Comparison of ENCODE assay signal across 7 cellular contexts in the genomic region with DNA sequence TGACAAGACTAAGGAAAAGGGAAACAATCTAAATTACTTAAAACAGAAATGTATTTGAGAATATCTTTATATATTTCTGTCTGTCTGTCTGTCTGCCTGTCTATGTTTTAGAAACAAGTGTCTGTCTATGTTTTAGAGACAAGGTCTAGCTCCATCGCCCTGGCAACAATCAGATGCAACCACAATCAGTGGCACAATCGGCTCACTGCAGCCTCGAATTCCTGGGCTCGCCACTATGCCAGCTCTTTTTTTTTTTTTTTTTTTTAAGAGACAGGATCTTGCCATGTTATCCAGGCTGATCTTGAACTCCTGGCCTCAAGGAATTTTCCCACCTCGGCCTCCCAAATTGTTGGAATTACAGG. TPM values are rescaled to one million over a fixed set of nuclear protein-coding genes. Genes with fewer than 3 reads are reported as not detected.
DNase-seq lines count a peak whose midpoint lies in the region; ATAC-seq, FAIRE-seq and TF ChIP-seq lines count a peak whose summit lies in the region.
"Not testable (repeated sequence)": the region's sequence is repeated elsewhere in the genome, so short reads cannot be mapped to it uniquely, and the experiment has no call there.

No MANE protein-coding gene starts in this region.

- H3K36me3 ChIP-seq in CD8-positive, alpha-beta T cell (ENCODE audit: insufficient read depth, low read length), result not testable (repeated sequence)

- H3K36me3 Mint-ChIP-seq in CD8-positive, alpha-beta T cell; activated CD4-positive, alpha-beta T cell treated with anti-CD3 and anti-CD28 coated beads for 36 hours (ENCODE audit: low read depth); activated T-helper 1 cell treated with anti-CD3 and anti-CD28 coated beads, Interleukin-12 subunit alpha, Interleukin-12 subunit beta, Interleukin-2, Interleukin-4 antibody, amounts not matched to agents 30 ng/mL and 10 ng/mL and 1 ng/mL, durations not matched to agents 14 hours and 24 hours and 36 hours (ENCODE audit: low read depth); naive thymus-derived CD8-positive, alpha-beta T cell: not testable (repeated sequence)

- not testable (repeated sequence) for FAIRE-seq in RCC 7860 (lab: Jason Lieb, UNC)

- not testable (repeated sequence) for H3K27me3 ChIP-seq in CD8-positive, alpha-beta T cell (ENCODE audit: insufficient read depth, low read length)

- ATAC-seq in CD8-positive, alpha-beta T cell, result peak; percentile 50
- not testable (repeated sequence) for ATAC-seq in activated CD4-positive, alpha-beta T cell treated with anti-CD3 and anti-CD28 coated beads for 36 hours
- peak; percentile 56 to 64 for ATAC-seq in naive thymus-derived CD8-positive, alpha-beta T cell

- CTCF ChIA-PET in CD8-positive, alpha-beta T cell (lab: Charles Lee); activated CD4-positive, alpha-beta T cell treated with anti-CD3 and anti-CD28 coated beads for 36 hours (lab: Charles Lee): not testable (repeated sequence)

- not testable (repeated sequence) for H3K4me3 ChIP-seq in CD8-positive, alpha-beta T cell (ENCODE audit: low read depth, low read length)

- peak overlapping the region; percentile 82 for H3K4me3 Mint-ChIP-seq in CD8-positive, alpha-beta T cell
- peak overlapping the region; percentile 71 for H3K4me3 Mint-ChIP-seq in activated CD4-positive, alpha-beta T cell treated with anti-CD3 and anti-CD28 coated beads for 36 hours
- H3K4me3 Mint-ChIP-seq in activated T-helper 1 cell treated with anti-CD3 and anti-CD28 coated beads, Interleukin-12 subunit alpha, Interleukin-12 subunit beta, Interleukin-2, Interleukin-4 antibody, amounts not matched to agents 30 ng/mL and 10 ng/mL and 1 ng/mL, durations not matched to agents 14 hours and 24 hours and 36 hours, result peak overlapping the region; percentile 67
- H3K4me3 Mint-ChIP-seq in naive thymus-derived CD8-positive, alpha-beta T cell, result peak overlapping the region; percentile 50 to 89 (median 74)

- POLR2A ChIA-PET in CD8-positive, alpha-beta T cell (lab: Charles Lee), result not testable (repeated sequence)
- POLR2A ChIA-PET in activated CD4-positive, alpha-beta T cell treated with anti-CD3 and anti-CD28 coated beads for 36 hours (lab: Charles Lee), result interaction anchor here (0.6 kb wide), 1 partner anchor 456 kb away, joined by 3 read pairs; no protein-coding TSS in a partner anchor
- POLR2A ChIA-PET in naive thymus-derived CD8-positive, alpha-beta T cell (lab: Charles Lee), result interaction anchor here (0.7 kb wide), 3 partner anchors 50 to 95 kb away, joined by 3 to 5 read pairs (median 4); no protein-coding TSS in a partner anchor

- peak overlapping the region; percentile 93 for H3K27ac Mint-ChIP-seq in CD8-positive, alpha-beta T cell
- H3K27ac Mint-ChIP-seq in activated CD4-positive, alpha-beta T cell treated with anti-CD3 and anti-CD28 coated beads for 36 hours, result not testable (repeated sequence)
- H3K27ac Mint-ChIP-seq in activated T-helper 1 cell treated with anti-CD3 and anti-CD28 coated beads, Interleukin-12 subunit alpha, Interleukin-12 subunit beta, Interleukin-2, Interleukin-4 antibody, amounts not matched to agents 30 ng/mL and 10 ng/mL and 1 ng/mL, durations not matched to agents 14 hours and 24 hours and 36 hours, result peak overlapping the region; percentile 84
- peak overlapping the region; percentile 63 to 96 (median 92) for H3K27ac Mint-ChIP-seq in naive thymus-derived CD8-positive, alpha-beta T cell

- intact Hi-C loops in CD8-positive, alpha-beta T cell (cut with DNase I, micrococcal nuclease), result not testable (repeated sequence)
- intact Hi-C loops in activated CD4-positive, alpha-beta T cell treated with anti-CD3 and anti-CD28 coated beads for 36 hours (cut with DNase I, micrococcal nuclease), result loop anchor here in 1 of 2 experiments (10.0 kb wide), 1 partner anchor 474 kb away; a partner anchor contains a TSS
- intact Hi-C loops in activated T-helper 1 cell treated with anti-CD3 and anti-CD28 coated beads, Interleukin-12 subunit alpha, Interleukin-12 subunit beta, Interleukin-2, Interleukin-4 antibody, amounts not matched to agents 30 ng/mL and 10 ng/mL and 1 ng/mL, durations not matched to agents 14 hours and 24 hours and 36 hours (cut with micrococcal nuclease), result loop anchor here (10.0 kb wide), 1 partner anchor 474 kb away; a partner anchor contains a TSS

- not testable (repeated sequence) for H3K4me1 ChIP-seq in CD8-positive, alpha-beta T cell (ENCODE audit: insufficient read depth, low read length)

- H3K27me3 Mint-ChIP-seq in CD8-positive, alpha-beta T cell (ENCODE audit: low read depth); activated CD4-positive, alpha-beta T cell treated with anti-CD3 and anti-CD28 coated beads for 36 hours; activated T-helper 1 cell treated with anti-CD3 and anti-CD28 coated beads, Interleukin-12 subunit alpha, Interleukin-12 subunit beta, Interleukin-2, Interleukin-4 antibody, amounts not matched to agents 30 ng/mL and 10 ng/mL and 1 ng/mL, durations not matched to agents 14 hours and 24 hours and 36 hours (ENCODE audit: insufficient read depth); naive thymus-derived CD8-positive, alpha-beta T cell: not testable (repeated sequence)

- DNase-seq in CD8-positive, alpha-beta T cell, result peak in 2 of 7 experiments; percentile 40 to 52
- DNase-seq in LoVo (ENCODE audit: low spot score) (peak; percentile 5), RCC 7860 (ENCODE audit: low spot score) (peak; percentile 17)
- peak; percentile 38 for DNase-seq in activated CD4-positive, alpha-beta T cell treated with anti-CD3 and anti-CD28 coated beads for 36 hours
- DNase-seq in activated T-helper 1 cell treated with anti-CD3 and anti-CD28 coated beads, Interleukin-12 subunit alpha, Interleukin-12 subunit beta, Interleukin-2, Interleukin-4 antibody, amounts not matched to agents 30 ng/mL and 10 ng/mL and 1 ng/mL, durations not matched to agents 14 hours and 24 hours and 36 hours (ENCODE audit: low spot score), result not testable (repeated sequence)
- peak; percentile 49 for DNase-seq in central memory CD4-positive, alpha-beta T cell
- peak in 3 of 10 donors; percentile 32 to 45 (median 38) for DNase-seq in naive thymus-derived CD8-positive, alpha-beta T cell

- H3K9me3 Mint-ChIP-seq in CD8-positive, alpha-beta T cell; activated CD4-positive, alpha-beta T cell treated with anti-CD3 and anti-CD28 coated beads for 36 hours (ENCODE audit: low read depth); activated T-helper 1 cell treated with anti-CD3 and anti-CD28 coated beads, Interleukin-12 subunit alpha, Interleukin-12 subunit beta, Interleukin-2, Interleukin-4 antibody, amounts not matched to agents 30 ng/mL and 10 ng/mL and 1 ng/mL, durations not matched to agents 14 hours and 24 hours and 36 hours; naive thymus-derived CD8-positive, alpha-beta T cell: not testable (repeated sequence)

- H3K27ac ChIP-seq in CD8-positive, alpha-beta T cell (ENCODE audit: low read depth, low read length), result not testable (repeated sequence)

- not testable (repeated sequence) for H3K9me3 ChIP-seq in CD8-positive, alpha-beta T cell (ENCODE audit: low read length)

- peaks cover 21% of the 10 kb centered on the region for H3K4me1 Mint-ChIP-seq in CD8-positive, alpha-beta T cell (ENCODE audit: low read depth)
- peaks cover 18% of the 10 kb centered on the region for H3K4me1 Mint-ChIP-seq in activated CD4-positive, alpha-beta T cell treated with anti-CD3 and anti-CD28 coated beads for 36 hours
- H3K4me1 Mint-ChIP-seq in activated T-helper 1 cell treated with anti-CD3 and anti-CD28 coated beads, Interleukin-12 subunit alpha, Interleukin-12 subunit beta, Interleukin-2, Interleukin-4 antibody, amounts not matched to agents 30 ng/mL and 10 ng/mL and 1 ng/mL, durations not matched to agents 14 hours and 24 hours and 36 hours (ENCODE audit: low read depth), result peaks cover 13% of the 10 kb centered on the region
- H3K4me1 Mint-ChIP-seq in naive thymus-derived CD8-positive, alpha-beta T cell, result peaks cover 3 to 23% (median 18%) of the 10 kb centered on the region in 4 donors

- not testable (repeated sequence) for TF ChIP-seq CTCF in CD8-positive, alpha-beta T cell (IDR thresholded peaks at IDR 0.05)

RNA-seq across cellular contexts. Expression of a gene that starts 8.7 kb away (rescaled TPM):
- total RNA-seq in CD8-positive, alpha-beta T cell, result 10 to 100 TPM; 29.8 to 32.9 TPM
- 10 to 100 TPM; 22.4 to 24.8 TPM for total RNA-seq in activated CD4-positive, alpha-beta T cell treated with anti-CD3 and anti-CD28 coated beads for 36 hours
- total RNA-seq in activated T-helper 1 cell treated with anti-CD3 and anti-CD28 coated beads, Interleukin-12 subunit alpha, Interleukin-12 subunit beta, Interleukin-2, Interleukin-4 antibody, amounts not matched to agents 30 ng/mL and 10 ng/mL and 1 ng/mL, durations not matched to agents 14 hours and 24 hours and 36 hours, result 35.5 and 40.6 TPM in 2 replicates
- 10 to 100 TPM; 36.1 to 38.9 TPM for total RNA-seq in naive thymus-derived CD8-positive, alpha-beta T cell
- polyA plus RNA-seq in naive thymus-derived CD8-positive, alpha-beta T cell, result 100 to 1,000 TPM; 104 to 144 (median 124) TPM
